ENCODE assay signal across 1 cellular context in the genomic region with DNA sequence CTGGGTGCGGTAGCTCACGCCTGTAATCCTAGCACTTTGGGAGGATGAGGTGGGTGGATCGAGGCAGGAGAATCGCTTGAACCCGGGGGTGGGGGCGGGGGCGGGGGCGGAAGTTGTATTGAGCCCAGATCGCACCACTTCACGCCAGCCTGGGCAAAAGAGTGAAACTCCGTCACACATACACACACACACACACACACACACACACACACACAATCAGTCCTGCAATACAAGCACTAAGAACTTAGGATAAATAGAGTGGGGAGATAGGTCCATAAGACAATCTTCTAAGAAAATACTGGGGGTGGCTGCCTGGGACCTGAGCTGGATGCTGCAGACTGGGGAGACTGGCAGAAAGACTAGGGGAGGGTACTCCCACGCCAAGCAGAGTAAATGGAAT.
TF ChIP-seq lines count a peak whose summit lies in the region.

No MANE protein-coding gene starts in this region.

TF ChIP-seq in H1, 55 proteins besides CTCF, POLR2A, EP300 and RAD21 (continued from another document):
- TF ChIP-seq, protein P1, sequence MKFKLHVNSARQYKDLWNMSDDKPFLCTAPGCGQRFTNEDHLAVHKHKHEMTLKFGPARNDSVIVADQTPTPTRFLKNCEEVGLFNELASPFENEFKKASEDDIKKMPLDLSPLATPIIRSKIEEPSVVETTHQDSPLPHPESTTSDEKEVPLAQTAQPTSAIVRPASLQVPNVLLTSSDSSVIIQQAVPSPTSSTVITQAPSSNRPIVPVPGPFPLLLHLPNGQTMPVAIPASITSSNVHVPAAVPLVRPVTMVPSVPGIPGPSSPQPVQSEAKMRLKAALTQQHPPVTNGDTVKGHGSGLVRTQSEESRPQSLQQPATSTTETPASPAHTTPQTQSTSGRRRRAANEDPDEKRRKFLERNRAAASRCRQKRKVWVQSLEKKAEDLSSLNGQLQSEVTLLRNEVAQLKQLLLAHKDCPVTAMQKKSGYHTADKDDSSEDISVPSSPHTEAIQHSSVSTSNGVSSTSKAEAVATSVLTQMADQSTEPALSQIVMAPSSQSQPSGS (IDR thresholded peaks at IDR 0.05; ENCODE audit: low read length) = no peak
- TF ChIP-seq EGR1 (IDR thresholded peaks at IDR 0.05; ENCODE audit: borderline replicate concordance, low read depth, low read length) (no peak), BCL11A (IDR thresholded peaks at IDR 0.05; ENCODE audit: low read depth in 2 of 2, low read length in 2 of 2) (no peak), SIN3A (conservative IDR thresholded peaks at IDR 0.05 in 1 of 2, IDR thresholded peaks at IDR 0.05 in 1 of 2; ENCODE audit: low read depth in 1 of 2, low read length in 2 of 2) (no peak), HDAC2 (IDR thresholded peaks at IDR 0.05; ENCODE audit: borderline replicate concordance in 1 of 2, low read depth in 2 of 2, low read length in 2 of 2) (no peak), TBP (IDR thresholded peaks at IDR 0.05; ENCODE audit: low read depth, low read length) (no peak)
